Comparison of ENCODE assay signal across 8 cellular contexts in the genomic region with DNA sequence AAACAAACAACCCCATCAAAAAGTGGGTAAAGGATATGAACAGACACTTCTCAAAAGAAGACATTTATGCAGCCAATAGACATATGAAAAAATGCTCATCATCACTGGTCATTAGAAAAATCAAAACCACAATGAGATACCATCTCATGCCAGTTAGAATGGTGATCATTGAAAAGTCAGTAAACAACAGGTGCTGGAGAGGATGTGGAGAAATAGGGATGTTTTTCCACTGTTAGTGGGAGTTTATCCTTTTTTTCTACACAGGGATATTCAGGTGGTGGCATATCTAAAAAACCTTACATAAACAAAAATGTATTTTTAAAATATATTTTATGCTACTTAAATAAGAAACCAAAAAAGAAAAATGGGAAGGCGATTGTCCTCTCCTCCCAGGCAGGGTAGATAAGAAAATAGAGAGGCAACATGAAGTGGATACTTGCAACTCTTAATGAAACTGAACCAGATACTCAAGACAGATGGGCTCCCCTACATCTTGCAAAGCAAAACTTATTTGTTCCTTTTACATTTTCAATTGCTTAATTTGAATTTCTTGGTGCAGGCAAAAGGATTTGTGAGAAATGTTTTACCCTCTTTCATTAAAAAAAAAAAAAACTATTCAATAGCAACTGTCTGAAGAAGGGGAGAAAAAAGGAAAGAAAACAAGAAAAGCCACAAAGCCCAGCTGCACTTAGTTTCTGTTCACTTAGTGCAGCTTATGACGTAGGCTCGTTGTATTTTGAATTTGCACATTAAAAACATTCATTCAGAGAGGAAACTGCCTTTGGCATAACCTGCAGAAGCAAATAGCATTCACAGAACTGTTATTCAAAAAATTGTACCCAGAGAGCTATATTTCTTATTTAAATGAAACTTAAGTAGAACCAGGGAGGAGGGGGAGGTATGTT. TPM values are rescaled to one million over a fixed set of nuclear protein-coding genes. Genes with fewer than 3 reads are reported as not detected.
A peak's percentile ranks its signal among the peaks of the same experiment; 100 is the strongest.
DNase-seq lines count a peak whose midpoint lies in the region; ATAC-seq and TF ChIP-seq lines count a peak whose summit lies in the region.

No MANE protein-coding gene starts in this region.

- H3K27ac ChIP-seq in GM23338 (ENCODE audit: low read depth) (peak overlapping the region; percentile 63), MM.1S (ENCODE audit: low read length) (peak overlapping the region; percentile 92), endodermal cell (ENCODE audit: low read depth, low read length) (peak overlapping the region; percentile 98), skeletal muscle tissue (ENCODE audit: low read depth, low read length) (peak overlapping the region; percentile 71)

- DNase-seq in GM23338 (ENCODE audit: low spot score) = no peak
- DNase-seq in MM.1S = peak; percentile 95
- no peak for DNase-seq in endodermal cell
- no peak for DNase-seq in NCI-H774 (lab: John Stamatoyannopoulos, UW)
- no peak for DNase-seq in SHP77 treated with DMSO at 0.1 percent for 48 hours (lab: John Stamatoyannopoulos, UW)
- no peak for DNase-seq in HUDEP-2 (lab: John Stamatoyannopoulos, UW; ENCODE audit: unreplicated experiment in 76 of 76)

- H2AFZ ChIP-seq in GM23338 (0 out of 2 replicates have a peak overlapping the region, but pooled peaks have one; percentile 1), MM.1S (ENCODE audit: low read length) (no peak overlapping the region)

- peaks cover 5% of the 10 kb centered on the region; the same call in 1 of the 3 replicates for H3K9me3 Mint-ChIP-seq in GM23338
- peaks cover 10% of the 10 kb centered on the region for H3K9me3 Mint-ChIP-seq in endodermal cell

- H3K4me1 ChIP-seq in GM23338 (ENCODE audit: insufficient read depth) (peaks cover 10% of the 10 kb centered on the region; the same call in 1 of the 2 replicates), MM.1S (ENCODE audit: low read length) (peaks cover 44% of the 10 kb centered on the region), endodermal cell (ENCODE audit: control insufficient read depth, insufficient read depth, low read length) (no peaks in the 10 kb centered on the region), skeletal muscle tissue (ENCODE audit: control insufficient read depth in 3 of 3, insufficient read depth in 3 of 3, low read length in 3 of 3) (no peaks in the 10 kb centered on the region)

- H3K27me3 ChIP-seq in GM23338 (ENCODE audit: insufficient read depth) = no peaks in the 10 kb centered on the region
- H3K27me3 ChIP-seq in MM.1S (replicated peaks; ENCODE audit: insufficient read depth, low read length) = no peaks in the 10 kb centered on the region
- no peaks in the 10 kb centered on the region for H3K27me3 ChIP-seq in endodermal cell (ENCODE audit: control insufficient read depth, insufficient read depth, low read length, poor library complexity, severe bottlenecking)
- no peaks in the 10 kb centered on the region for H3K27me3 ChIP-seq in skeletal muscle tissue (ENCODE audit: control insufficient read depth in 3 of 3, insufficient read depth in 3 of 3, low read length in 3 of 3)

- ATAC-seq in GM18511 (IDR thresholded peaks at IDR 0.05; ENCODE audit: unreplicated experiment) (peak; percentile 88), GM23338 (no peak)

- H3K4me2 ChIP-seq in GM23338 (0 out of 2 replicates have a peak overlapping the region, but pooled peaks have one; percentile 3), MM.1S (ENCODE audit: low read depth, low read length) (peak overlapping the region; percentile 68)

- H4K20me1 ChIP-seq in GM23338 (replicated peaks; ENCODE audit: insufficient read depth) (no peaks in the 10 kb centered on the region), MM.1S (ENCODE audit: insufficient read depth, low read length) (no peaks in the 10 kb centered on the region)

- H3K9me2 ChIP-seq in GM23338 (ENCODE audit: insufficient read depth) (no peaks in the 10 kb centered on the region), MM.1S (replicated peaks; ENCODE audit: insufficient read depth, low read length) (no peaks in the 10 kb centered on the region)

- H3K79me2 ChIP-seq in GM23338 (replicated peaks; ENCODE audit: insufficient read depth) (no peaks in the 10 kb centered on the region), MM.1S (ENCODE audit: low read length) (no peaks in the 10 kb centered on the region)

- 90 to 92% methylated on average over 2 to 3 of the region's 3 CpGs for WGBS in endodermal cell (ENCODE audit: insufficient coverage in 1 of 2, insufficient read length in 1 of 2), 2 experiments

- no peaks in the 10 kb centered on the region for H3K36me3 ChIP-seq in GM23338 (ENCODE audit: insufficient read depth)
- H3K36me3 ChIP-seq in MM.1S (replicated peaks; ENCODE audit: insufficient read depth, low read length) = no peaks in the 10 kb centered on the region
- no peaks in the 10 kb centered on the region for H3K36me3 ChIP-seq in endodermal cell (ENCODE audit: control insufficient read depth, insufficient read depth, low read length)
- no peaks in the 10 kb centered on the region for H3K36me3 ChIP-seq in skeletal muscle tissue (ENCODE audit: control insufficient read depth in 3 of 3, insufficient read depth in 3 of 3, low read length in 3 of 3)

- peak overlapping the region; percentile 94 for H3K27ac Mint-ChIP-seq in GM23338
- no peak overlapping the region for H3K27ac Mint-ChIP-seq in endodermal cell

- H3K4me1 Mint-ChIP-seq in GM23338 (peaks cover 11% of the 10 kb centered on the region), endodermal cell (peaks cover 10% of the 10 kb centered on the region)

- no peak overlapping the region for H3K4me3 Mint-ChIP-seq in GM23338
- no peak overlapping the region for H3K4me3 Mint-ChIP-seq in endodermal cell

- H3F3A ChIP-seq in GM23338 (replicated peaks; ENCODE audit: low read depth) (no peaks in the 10 kb centered on the region), MM.1S (ENCODE audit: insufficient read depth, low read length) (peaks cover 26% of the 10 kb centered on the region)

- no peak overlapping the region for H3K4me3 ChIP-seq in GM23338
- peak overlapping the region; percentile 28 for H3K4me3 ChIP-seq in MM.1S (ENCODE audit: low read length)
- no peak overlapping the region for H3K4me3 ChIP-seq in endodermal cell (ENCODE audit: low read length)
- no peak overlapping the region for H3K4me3 ChIP-seq in skeletal muscle tissue (ENCODE audit: low read length in 3 of 3)

- peak overlapping the region; percentile 85 for H3K9ac ChIP-seq in MM.1S (ENCODE audit: low read length)
- no peak overlapping the region for H3K9ac ChIP-seq in endodermal cell (ENCODE audit: extremely low read depth, low read length, poor library complexity, severe bottlenecking)
- peak overlapping the region in 1 of 3 donors; percentile 1 for H3K9ac ChIP-seq in skeletal muscle tissue (ENCODE audit: low read depth in 1 of 3, low read length in 3 of 3)

- H3K27me3 Mint-ChIP-seq in GM23338 (ENCODE audit: insufficient read depth, low read depth, poor library complexity) (no peaks in the 10 kb centered on the region), endodermal cell (ENCODE audit: insufficient read depth) (no peaks in the 10 kb centered on the region)

- H3K9me3 ChIP-seq in MM.1S (replicated peaks; ENCODE audit: insufficient read depth, low read length) (no peaks in the 10 kb centered on the region), endodermal cell (ENCODE audit: control insufficient read depth, low read length) (peaks cover 8% of the 10 kb centered on the region), skeletal muscle tissue (ENCODE audit: control insufficient read depth in 3 of 3, low read length in 3 of 3) (no peaks in the 10 kb centered on the region)

- TF ChIP-seq CTCF in GM23338 (conservative IDR thresholded peaks at IDR 0.05; ENCODE audit: low read depth in 2 of 2) (no peak), MM.1S (IDR thresholded peaks at IDR 0.05; ENCODE audit: low read length) (no peak), endodermal cell (conservative IDR thresholded peaks at IDR 0.05) (no peak)

- H3K36me3 Mint-ChIP-seq in GM23338 (ENCODE audit: low read depth) (peaks cover 6% of the 10 kb centered on the region; the same call in 1 of the 3 replicates), endodermal cell (ENCODE audit: low read depth) (no peaks in the 10 kb centered on the region)

RNA-seq across cellular contexts. Expression of a gene that starts 36.9 kb away (rescaled TPM):
- not detected in 2 replicates for total RNA-seq in GM23338 (2014; rRNA removed; shearing (Covaris generic))
- polyA plus RNA-seq in GM23338 (2016; fragmentation: Nextera tagmentation; extraction: Ambion mirVana) = not detected in 2 replicates
- total RNA-seq in endodermal cell (not detected), skeletal muscle tissue (5.7 TPM)
- polyA plus RNA-seq in endodermal cell (2013, experiment 1 of 2) = 1.2 TPM
- 1.2 TPM for polyA plus RNA-seq in endodermal cell (2013, experiment 2 of 2)
